9 cellular contexts compared by ENCODE assay signal in the genomic region with DNA sequence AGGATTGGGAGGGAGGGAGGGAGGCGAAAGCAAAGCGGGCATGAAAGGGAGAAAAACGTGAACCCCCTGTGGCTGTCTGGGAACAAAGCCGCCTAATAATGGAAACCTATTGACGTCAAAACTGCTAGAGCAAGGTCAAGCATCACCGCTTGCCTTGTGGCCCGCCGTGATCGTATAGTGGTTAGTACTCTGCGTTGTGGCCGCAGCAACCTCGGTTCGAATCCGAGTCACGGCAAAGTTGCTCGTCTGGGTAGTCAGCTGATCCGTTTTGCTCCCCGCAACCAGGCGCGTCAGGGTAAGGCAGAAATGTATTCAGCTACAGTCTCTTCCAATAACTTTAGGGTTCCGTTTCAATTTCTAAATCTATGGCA.
DNase-seq lines count a peak whose midpoint lies in the region; ATAC-seq and TF ChIP-seq lines count a peak whose summit lies in the region.
"Had no signal": no experiment of that assay in that cellular context is flagged by ENCODE, and none has a peak within 500 bp of the region (broad histone marks: within the 10 kb centered on the region; RNA-seq: fewer than 3 reads in every experiment).

No MANE protein-coding gene starts in this region.

- CTCF ChIA-PET in PC-9 (lab: Charles Lee): no interaction called here

- H3F3A ChIP-seq in PC-9 (ENCODE audit: insufficient read depth, low read depth): no peaks in the 10 kb centered on the region

- H3K27me3 ChIP-seq in esophagus muscularis mucosa (peaks cover 0 to 84% (median 30%) of the 10 kb centered on the region in 4 donors), osteoblast (ENCODE audit: insufficient read depth, low read length) (peaks cover 70% of the 10 kb centered on the region), PC-9 (ENCODE audit: insufficient read depth, low read depth) (peaks cover 60% of the 10 kb centered on the region)

- ATAC-seq in HG03159 (IDR thresholded peaks at IDR 0.05; ENCODE audit: unreplicated experiment) (no peak), GM21528 (IDR thresholded peaks at IDR 0.05; ENCODE audit: low FRiP score, unreplicated experiment) (no peak)

- WGBS in esophagus muscularis mucosa: 5% methylated on average over 21 of the region's 21 CpGs

- peak; percentile 64 for DNase-seq in Daoy (ENCODE audit: low read depth)
- peak; percentile 8 for DNase-seq in NCI-H774 (lab: John Stamatoyannopoulos, UW)
- DNase-seq in esophagus muscularis mucosa (ENCODE audit: extremely low spot score): no peak
- DNase-seq in osteoblast (ENCODE audit: insufficient read length, low spot score, missing footprints): no peak
- DNase-seq in NCI-H510A (lab: John Stamatoyannopoulos, UW): no peak
- DNase-seq in PC-9: no peak
- DNase-seq: DND-41 had no signal

- H3K4me2 ChIP-seq in osteoblast (ENCODE audit: insufficient read depth, low read length) (peak overlapping the region; percentile 68), PC-9 (no peak overlapping the region)

- H3K79me2 ChIP-seq in osteoblast (ENCODE audit: insufficient read depth, low read length) (no peaks in the 10 kb centered on the region), PC-9 (ENCODE audit: low read depth) (no peaks in the 10 kb centered on the region)

- no peak overlapping the region for H3K27ac ChIP-seq in esophagus muscularis mucosa (replicated peaks in 1 of 4)
- no peak overlapping the region for H3K27ac ChIP-seq in osteoblast (ENCODE audit: low read depth, low read length)
- no peak overlapping the region for H3K27ac ChIP-seq in PC-9

- H3K9me3 ChIP-seq in esophagus muscularis mucosa (no peaks in the 10 kb centered on the region), osteoblast (ENCODE audit: low read depth, low read length) (no peaks in the 10 kb centered on the region), PC-9 (ENCODE audit: insufficient read depth, low read depth) (no peaks in the 10 kb centered on the region)

- POLR2A ChIA-PET in PC-9 (lab: Charles Lee; ENCODE audit: unreplicated experiment): no interaction called here

- intact Hi-C loops in esophagus muscularis mucosa (cut with DNase I) (no loop called here), PC-9 (cut with micrococcal nuclease; ENCODE audit: unreplicated experiment) (no loop called here)

- no peak for TF ChIP-seq POLR2A in esophagus muscularis mucosa (IDR thresholded peaks at IDR 0.05; ENCODE audit: low read depth)

- H2AFZ ChIP-seq in osteoblast (ENCODE audit: low read length) (peak overlapping the region; percentile 85), PC-9 (no peak overlapping the region)

- TF ChIP-seq EP300 in esophagus muscularis mucosa (IDR thresholded peaks at IDR 0.05): no peak

- no TSS peak for BruUV-seq in PC-9 (replicated peaks; lab: Mats Ljungman, UMichigan)

- H3K4me1 ChIP-seq in esophagus muscularis mucosa: peaks cover 0 to 20% (median 15%) of the 10 kb centered on the region in 4 donors
- no peaks in the 10 kb centered on the region for H3K4me1 ChIP-seq in osteoblast (ENCODE audit: insufficient read depth, low read length)
- H3K4me1 ChIP-seq in PC-9 (replicated peaks; ENCODE audit: insufficient read depth): no peaks in the 10 kb centered on the region

- no peaks in the 10 kb centered on the region for H4K20me1 ChIP-seq in osteoblast (ENCODE audit: insufficient read depth, low read length)
- H4K20me1 ChIP-seq in PC-9 (ENCODE audit: insufficient read depth): no peaks in the 10 kb centered on the region

- TF ChIP-seq CTCF in esophagus muscularis mucosa (IDR thresholded peaks at IDR 0.05) (no peak), osteoblast (IDR thresholded peaks at IDR 0.05; ENCODE audit: extremely low read depth, low read depth, low read length) (no peak), PC-9 (conservative IDR thresholded peaks at IDR 0.05) (no peak)

- no peaks in the 10 kb centered on the region for H3K9me2 ChIP-seq in PC-9 (ENCODE audit: insufficient read depth)

- H3K4me3 ChIP-seq in esophagus muscularis mucosa: peak overlapping the region; percentile 36 to 49 (median 40)
- peak overlapping the region; percentile 53 for H3K4me3 ChIP-seq in osteoblast (ENCODE audit: insufficient read depth, low read length)
- no peak overlapping the region for H3K4me3 ChIP-seq in PC-9

- H3K36me3 ChIP-seq in esophagus muscularis mucosa (no peaks in the 10 kb centered on the region), osteoblast (ENCODE audit: insufficient read depth, low read length) (no peaks in the 10 kb centered on the region), PC-9 (ENCODE audit: low read depth) (no peaks in the 10 kb centered on the region)

Comparison
In these comparisons a context has a peak if more than half of its experiments do, and no peak if none do; other contexts are left out.
1. DNase-seq: peak in Daoy (single experiment) and NCI-H774 (single experiment); none in esophagus muscularis mucosa (single experiment), osteoblast (single experiment), NCI-H510A (single experiment) and PC-9 (0 of 2).